Comparison of ENCODE assay signal across 1 cellular context in genomic region chr16:69839240-69839688, GRCh38.
TF ChIP-seq lines count a peak whose summit lies in the region.

No MANE protein-coding gene starts in this region.

TF ChIP-seq in HepG2, 621 proteins besides CTCF, POLR2A, EP300 and RAD21 (continued from another document and continues in another):
- peak; percentile 69 for TF ChIP-seq PAXIP1 (CRISPR knock-in tag; conservative IDR thresholded peaks at IDR 0.05)
- no peak for TF ChIP-seq TBX2 (CRISPR knock-in tag; IDR thresholded peaks at IDR 0.05; ENCODE audit: borderline replicate concordance)
- no peak for TF ChIP-seq ARHGAP35 (CRISPR knock-in tag; IDR thresholded peaks at IDR 0.05; ENCODE audit: borderline replicate concordance)
- TF ChIP-seq PPARG (CRISPR knock-in tag; conservative IDR thresholded peaks at IDR 0.05) = peak; percentile 27; the same call in 1 of the 2 replicates
- no peak for TF ChIP-seq NFATC3 (CRISPR knock-in tag; IDR thresholded peaks at IDR 0.05)
- no peak for TF ChIP-seq SIN3A (IDR thresholded peaks at IDR 0.05; ENCODE audit: borderline replicate concordance, low read depth, low read length)
- TF ChIP-seq HOXA3 (CRISPR knock-in tag; IDR thresholded peaks at IDR 0.05) = peak; percentile 64; the same call in 1 of the 2 replicates
- TF ChIP-seq ZNF574 (CRISPR knock-in tag; IDR thresholded peaks at IDR 0.05) = 0 out of 2 replicates have a peak, but pooled peaks have one; percentile 42
- TF ChIP-seq E2F2 (CRISPR knock-in tag; IDR thresholded peaks at IDR 0.05; ENCODE audit: borderline replicate concordance) = no peak
- no peak; the same call in 1 of the 2 replicates for TF ChIP-seq AHDC1 (CRISPR knock-in tag; IDR thresholded peaks at IDR 0.05; ENCODE audit: borderline replicate concordance)
- TF ChIP-seq ZNF232 (CRISPR knock-in tag; IDR thresholded peaks at IDR 0.05; ENCODE audit: borderline replicate concordance) = 0 out of 2 replicates have a peak, but pooled peaks have one; percentile 71
- no peak for TF ChIP-seq PLRG1 (conservative IDR thresholded peaks at IDR 0.05)
- no peak for TF ChIP-seq ZNF205 (CRISPR knock-in tag; IDR thresholded peaks at IDR 0.05)
- TF ChIP-seq ATRX (CRISPR knock-in tag; IDR thresholded peaks at IDR 0.05; ENCODE audit: borderline replicate concordance) = no peak
- no peak for TF ChIP-seq ZNF138 (CRISPR knock-in tag; IDR thresholded peaks at IDR 0.05; ENCODE audit: low read depth)
- no peak for TF ChIP-seq IRF9 (CRISPR knock-in tag; IDR thresholded peaks at IDR 0.05; ENCODE audit: borderline replicate concordance)
- 0 out of 2 replicates have a peak, but pooled peaks have one; percentile 27 for TF ChIP-seq RFXAP (CRISPR knock-in tag; IDR thresholded peaks at IDR 0.05; ENCODE audit: borderline replicate concordance)
- TF ChIP-seq DNMT1 (CRISPR knock-in tag; IDR thresholded peaks at IDR 0.05) = no peak
- TF ChIP-seq ZNF33A (CRISPR knock-in tag; IDR thresholded peaks at IDR 0.05; ENCODE audit: borderline replicate concordance) = no peak
- TF ChIP-seq ZNF12 (CRISPR knock-in tag; IDR thresholded peaks at IDR 0.05) = peak; percentile 21; the same call in 1 of the 2 replicates
- 0 out of 2 replicates have a peak, but pooled peaks have one; percentile 56 for TF ChIP-seq HOXD1 (CRISPR knock-in tag; IDR thresholded peaks at IDR 0.05)
- TF ChIP-seq ZNF17 (CRISPR knock-in tag; IDR thresholded peaks at IDR 0.05) = no peak
- no peak for TF ChIP-seq ZNF33B (CRISPR knock-in tag; IDR thresholded peaks at IDR 0.05)
- no peak for TF ChIP-seq NFE2 (CRISPR knock-in tag; IDR thresholded peaks at IDR 0.05)
- no peak for TF ChIP-seq KLF13 (CRISPR knock-in tag; IDR thresholded peaks at IDR 0.05)
- no peak for TF ChIP-seq ZSCAN12 (CRISPR knock-in tag; IDR thresholded peaks at IDR 0.05)
- TF ChIP-seq KDM6A (CRISPR knock-in tag; IDR thresholded peaks at IDR 0.05; ENCODE audit: low read depth) = peak; percentile 54; the same call in 1 of the 2 replicates
- no peak for TF ChIP-seq WIZ (CRISPR knock-in tag; IDR thresholded peaks at IDR 0.05)
- peak; percentile 84 for TF ChIP-seq MED1 (CRISPR knock-in tag; IDR thresholded peaks at IDR 0.05)
- TF ChIP-seq ZNF629 (CRISPR knock-in tag; conservative IDR thresholded peaks at IDR 0.05) = peak; percentile 9; the same call in 1 of the 2 replicates
- TF ChIP-seq RNF2 (conservative IDR thresholded peaks at IDR 0.05; ENCODE audit: low read depth) = no peak
- TF ChIP-seq ZNF274 (CRISPR knock-in tag; IDR thresholded peaks at IDR 0.05) = no peak
- no peak for TF ChIP-seq CSRNP1 (CRISPR knock-in tag; IDR thresholded peaks at IDR 0.05)
- TF ChIP-seq SAP130 (CRISPR knock-in tag; IDR thresholded peaks at IDR 0.05; ENCODE audit: low read depth) = peak; percentile 45; the same call in 1 of the 2 replicates
- TF ChIP-seq REXO4 (CRISPR knock-in tag; IDR thresholded peaks at IDR 0.05; ENCODE audit: borderline replicate concordance) = no peak
- TF ChIP-seq ZFP62 (CRISPR knock-in tag; IDR thresholded peaks at IDR 0.05) = no peak
- 0 out of 2 replicates have a peak, but pooled peaks have one; percentile 22 for TF ChIP-seq STAG1 (CRISPR knock-in tag; IDR thresholded peaks at IDR 0.05)
- TF ChIP-seq ZNF703 (CRISPR knock-in tag; IDR thresholded peaks at IDR 0.05; ENCODE audit: borderline replicate concordance) = no peak
- peak; percentile 90 for TF ChIP-seq ZSCAN9 (CRISPR knock-in tag; IDR thresholded peaks at IDR 0.05; ENCODE audit: borderline replicate concordance)
- no peak for TF ChIP-seq REL (CRISPR knock-in tag; conservative IDR thresholded peaks at IDR 0.05)
- no peak for TF ChIP-seq TGIF2 (CRISPR knock-in tag; IDR thresholded peaks at IDR 0.05)
- TF ChIP-seq ZBTB26 (CRISPR knock-in tag; IDR thresholded peaks at IDR 0.05; ENCODE audit: borderline replicate concordance) = no peak
- no peak for TF ChIP-seq KAT8 (CRISPR knock-in tag; IDR thresholded peaks at IDR 0.05)
- TF ChIP-seq ZNF343 (CRISPR knock-in tag; IDR thresholded peaks at IDR 0.05) = peak; percentile 99
- TF ChIP-seq SSRP1 (CRISPR knock-in tag; IDR thresholded peaks at IDR 0.05) = no peak
- no peak for TF ChIP-seq ZBTB49 (CRISPR knock-in tag; IDR thresholded peaks at IDR 0.05; ENCODE audit: borderline replicate concordance)
- TF ChIP-seq JUND (CRISPR knock-in tag; IDR thresholded peaks at IDR 0.05) = no peak
- no peak for TF ChIP-seq FOXK2 (IDR thresholded peaks at IDR 0.05)
- TF ChIP-seq HNRNPH1 (optimal IDR thresholded peaks at IDR 0.05; ENCODE audit: low read depth, low read length) = no peak
